Comparison of ENCODE assay signal across 1 cellular context in the genomic region with DNA sequence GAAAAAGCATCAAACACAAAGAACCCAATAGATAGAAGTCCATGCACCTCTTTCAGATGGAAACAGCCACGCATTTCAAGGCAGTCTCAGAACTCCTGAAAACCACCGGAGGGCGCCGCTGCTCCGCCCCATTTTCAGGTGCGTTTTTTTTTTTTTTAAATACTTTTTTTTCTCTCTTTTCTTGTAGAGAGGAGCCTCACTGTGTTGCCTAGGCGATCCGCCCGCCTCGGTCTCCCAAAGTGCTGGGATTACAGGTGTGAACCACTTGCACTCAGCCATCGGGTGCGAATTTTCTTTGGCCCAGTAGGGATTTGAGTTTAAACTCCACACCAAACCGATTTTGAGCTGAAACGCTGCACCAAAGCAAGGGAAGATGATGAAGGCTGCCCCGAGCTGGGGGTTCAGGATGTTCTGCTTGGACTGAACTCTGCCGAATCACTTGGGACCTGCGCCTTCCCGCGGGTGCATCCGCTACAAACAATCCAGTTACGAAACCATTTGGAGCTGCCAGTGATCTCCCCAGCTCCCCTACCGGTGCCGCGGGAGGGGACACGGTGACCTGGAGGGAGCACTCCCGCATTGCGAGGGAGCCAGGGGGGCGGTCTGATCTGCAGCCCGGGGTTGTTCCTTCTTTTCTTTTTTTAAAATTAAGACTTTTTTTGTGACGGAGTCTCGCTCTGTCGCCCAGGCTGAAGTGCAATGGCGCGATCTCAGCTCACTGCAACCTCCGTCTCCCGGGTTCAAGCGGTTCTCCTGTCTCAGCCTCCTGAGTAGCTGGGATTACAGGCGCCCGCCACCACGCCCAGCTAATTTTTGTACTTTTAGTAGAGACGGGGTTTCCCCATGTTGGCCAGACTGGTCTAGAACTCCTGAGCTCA.
TF ChIP-seq lines count a peak whose summit lies in the region.

No MANE protein-coding gene starts in this region.

TF ChIP-seq in HepG2, 621 proteins besides CTCF, POLR2A, EP300 and RAD21 (continued from another document and continues in another):
- TF ChIP-seq, protein P1, sequence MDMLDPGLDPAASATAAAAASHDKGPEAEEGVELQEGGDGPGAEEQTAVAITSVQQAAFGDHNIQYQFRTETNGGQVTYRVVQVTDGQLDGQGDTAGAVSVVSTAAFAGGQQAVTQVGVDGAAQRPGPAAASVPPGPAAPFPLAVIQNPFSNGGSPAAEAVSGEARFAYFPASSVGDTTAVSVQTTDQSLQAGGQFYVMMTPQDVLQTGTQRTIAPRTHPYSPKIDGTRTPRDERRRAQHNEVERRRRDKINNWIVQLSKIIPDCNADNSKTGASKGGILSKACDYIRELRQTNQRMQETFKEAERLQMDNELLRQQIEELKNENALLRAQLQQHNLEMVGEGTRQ (IDR thresholded peaks at IDR 0.05; ENCODE audit: low read depth, low read length), result no peak
- TF ChIP-seq, protein P1 (CRISPR knock-in tag; IDR thresholded peaks at IDR 0.05; ENCODE audit: borderline replicate concordance), result no peak
- no peak for TF ChIP-seq ZFAT (CRISPR knock-in tag; conservative IDR thresholded peaks at IDR 0.05)
- peak; percentile 73; the same call in 1 of the 2 replicates for TF ChIP-seq ZNF460 (CRISPR knock-in tag; IDR thresholded peaks at IDR 0.05; ENCODE audit: borderline replicate concordance)
- TF ChIP-seq, protein P2, sequence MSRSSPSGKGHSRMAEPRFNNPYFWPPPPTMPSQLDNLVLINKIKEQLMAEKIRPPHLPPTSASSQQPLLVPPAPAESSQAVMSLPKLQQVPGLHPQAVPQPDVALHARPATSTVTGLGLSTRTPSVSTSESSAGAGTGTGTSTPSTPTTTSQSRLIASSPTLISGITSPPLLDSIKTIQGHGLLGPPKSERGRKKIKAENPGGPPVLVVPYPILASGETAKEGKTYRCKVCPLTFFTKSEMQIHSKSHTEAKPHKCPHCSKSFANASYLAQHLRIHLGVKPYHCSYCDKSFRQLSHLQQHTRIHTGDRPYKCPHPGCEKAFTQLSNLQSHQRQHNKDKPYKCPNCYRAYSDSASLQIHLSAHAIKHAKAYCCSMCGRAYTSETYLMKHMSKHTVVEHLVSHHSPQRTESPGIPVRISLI (CRISPR knock-in tag; IDR thresholded peaks at IDR 0.05; ENCODE audit: borderline replicate concordance), result peak; percentile 95
- 0 out of 2 replicates have a peak, but pooled peaks have one; percentile 19 for TF ChIP-seq ZNF629 (CRISPR knock-in tag; conservative IDR thresholded peaks at IDR 0.05)
- peak; percentile 37; the same call in 1 of the 2 replicates for TF ChIP-seq ZNF816 (CRISPR knock-in tag; IDR thresholded peaks at IDR 0.05; ENCODE audit: borderline replicate concordance)
- TF ChIP-seq HNF4A (CRISPR knock-in tag; IDR thresholded peaks at IDR 0.05), result peak; percentile 20; the same call in 1 of the 2 replicates
- TF ChIP-seq ZMYM4 (CRISPR knock-in tag; IDR thresholded peaks at IDR 0.05), result peak; percentile 23; the same call in 1 of the 2 replicates
- TF ChIP-seq RFXAP (CRISPR knock-in tag; IDR thresholded peaks at IDR 0.05; ENCODE audit: borderline replicate concordance), result 0 out of 2 replicates have a peak, but pooled peaks have one; percentile 35
- TF ChIP-seq, protein P3, sequence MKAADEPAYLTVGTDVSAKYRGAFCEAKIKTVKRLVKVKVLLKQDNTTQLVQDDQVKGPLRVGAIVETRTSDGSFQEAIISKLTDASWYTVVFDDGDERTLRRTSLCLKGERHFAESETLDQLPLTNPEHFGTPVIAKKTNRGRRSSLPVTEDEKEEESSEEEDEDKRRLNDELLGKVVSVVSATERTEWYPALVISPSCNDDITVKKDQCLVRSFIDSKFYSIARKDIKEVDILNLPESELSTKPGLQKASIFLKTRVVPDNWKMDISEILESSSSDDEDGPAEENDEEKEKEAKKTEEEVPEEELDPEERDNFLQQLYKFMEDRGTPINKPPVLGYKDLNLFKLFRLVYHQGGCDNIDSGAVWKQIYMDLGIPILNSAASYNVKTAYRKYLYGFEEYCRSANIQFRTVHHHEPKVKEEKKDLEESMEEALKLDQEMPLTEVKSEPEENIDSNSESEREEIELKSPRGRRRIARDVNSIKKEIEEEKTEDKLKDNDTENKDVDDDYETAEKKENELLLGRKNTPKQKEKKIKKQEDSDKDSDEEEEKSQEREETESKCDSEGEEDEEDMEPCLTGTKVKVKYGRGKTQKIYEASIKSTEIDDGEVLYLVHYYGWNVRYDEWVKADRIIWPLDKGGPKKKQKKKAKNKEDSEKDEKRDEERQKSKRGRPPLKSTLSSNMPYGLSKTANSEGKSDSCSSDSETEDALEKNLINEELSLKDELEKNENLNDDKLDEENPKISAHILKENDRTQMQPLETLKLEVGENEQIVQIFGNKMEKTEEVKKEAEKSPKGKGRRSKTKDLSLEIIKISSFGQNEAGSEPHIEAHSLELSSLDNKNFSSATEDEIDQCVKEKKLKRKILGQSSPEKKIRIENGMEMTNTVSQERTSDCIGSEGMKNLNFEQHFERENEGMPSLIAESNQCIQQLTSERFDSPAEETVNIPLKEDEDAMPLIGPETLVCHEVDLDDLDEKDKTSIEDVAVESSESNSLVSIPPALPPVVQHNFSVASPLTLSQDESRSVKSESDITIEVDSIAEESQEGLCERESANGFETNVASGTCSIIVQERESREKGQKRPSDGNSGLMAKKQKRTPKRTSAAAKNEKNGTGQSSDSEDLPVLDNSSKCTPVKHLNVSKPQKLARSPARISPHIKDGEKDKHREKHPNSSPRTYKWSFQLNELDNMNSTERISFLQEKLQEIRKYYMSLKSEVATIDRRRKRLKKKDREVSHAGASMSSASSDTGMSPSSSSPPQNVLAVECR (CRISPR knock-in tag; IDR thresholded peaks at IDR 0.05; ENCODE audit: borderline replicate concordance), result peak; percentile 44; the same call in 1 of the 2 replicates
- TF ChIP-seq NFKB2 (CRISPR knock-in tag; IDR thresholded peaks at IDR 0.05; ENCODE audit: borderline replicate concordance), result peak; percentile 48; the same call in 1 of the 2 replicates
- TF ChIP-seq KDM3A (CRISPR knock-in tag; IDR thresholded peaks at IDR 0.05; ENCODE audit: low read depth), result no peak
- no peak for TF ChIP-seq KLF11 (CRISPR knock-in tag; IDR thresholded peaks at IDR 0.05)
- TF ChIP-seq ZNF33B (CRISPR knock-in tag; IDR thresholded peaks at IDR 0.05), result 0 out of 2 replicates have a peak, but pooled peaks have one; percentile 36
- TF ChIP-seq ZNF263 (CRISPR knock-in tag; IDR thresholded peaks at IDR 0.05), result peak; percentile 100
- peak; percentile 10; the same call in 1 of the 2 replicates for TF ChIP-seq ZNF121 (CRISPR knock-in tag; IDR thresholded peaks at IDR 0.05)
- peak; percentile 35 for TF ChIP-seq ZNF883 (CRISPR knock-in tag; IDR thresholded peaks at IDR 0.05; ENCODE audit: not compliant biosample characterization)
- TF ChIP-seq, protein P4, sequence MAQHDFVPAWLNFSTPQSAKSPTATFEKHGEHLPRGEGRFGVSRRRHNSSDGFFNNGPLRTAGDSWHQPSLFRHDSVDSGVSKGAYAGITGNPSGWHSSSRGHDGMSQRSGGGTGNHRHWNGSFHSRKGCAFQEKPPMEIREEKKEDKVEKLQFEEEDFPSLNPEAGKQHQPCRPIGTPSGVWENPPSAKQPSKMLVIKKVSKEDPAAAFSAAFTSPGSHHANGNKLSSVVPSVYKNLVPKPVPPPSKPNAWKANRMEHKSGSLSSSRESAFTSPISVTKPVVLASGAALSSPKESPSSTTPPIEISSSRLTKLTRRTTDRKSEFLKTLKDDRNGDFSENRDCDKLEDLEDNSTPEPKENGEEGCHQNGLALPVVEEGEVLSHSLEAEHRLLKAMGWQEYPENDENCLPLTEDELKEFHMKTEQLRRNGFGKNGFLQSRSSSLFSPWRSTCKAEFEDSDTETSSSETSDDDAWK (CRISPR knock-in tag; IDR thresholded peaks at IDR 0.05), result no peak
- TF ChIP-seq, protein P5, sequence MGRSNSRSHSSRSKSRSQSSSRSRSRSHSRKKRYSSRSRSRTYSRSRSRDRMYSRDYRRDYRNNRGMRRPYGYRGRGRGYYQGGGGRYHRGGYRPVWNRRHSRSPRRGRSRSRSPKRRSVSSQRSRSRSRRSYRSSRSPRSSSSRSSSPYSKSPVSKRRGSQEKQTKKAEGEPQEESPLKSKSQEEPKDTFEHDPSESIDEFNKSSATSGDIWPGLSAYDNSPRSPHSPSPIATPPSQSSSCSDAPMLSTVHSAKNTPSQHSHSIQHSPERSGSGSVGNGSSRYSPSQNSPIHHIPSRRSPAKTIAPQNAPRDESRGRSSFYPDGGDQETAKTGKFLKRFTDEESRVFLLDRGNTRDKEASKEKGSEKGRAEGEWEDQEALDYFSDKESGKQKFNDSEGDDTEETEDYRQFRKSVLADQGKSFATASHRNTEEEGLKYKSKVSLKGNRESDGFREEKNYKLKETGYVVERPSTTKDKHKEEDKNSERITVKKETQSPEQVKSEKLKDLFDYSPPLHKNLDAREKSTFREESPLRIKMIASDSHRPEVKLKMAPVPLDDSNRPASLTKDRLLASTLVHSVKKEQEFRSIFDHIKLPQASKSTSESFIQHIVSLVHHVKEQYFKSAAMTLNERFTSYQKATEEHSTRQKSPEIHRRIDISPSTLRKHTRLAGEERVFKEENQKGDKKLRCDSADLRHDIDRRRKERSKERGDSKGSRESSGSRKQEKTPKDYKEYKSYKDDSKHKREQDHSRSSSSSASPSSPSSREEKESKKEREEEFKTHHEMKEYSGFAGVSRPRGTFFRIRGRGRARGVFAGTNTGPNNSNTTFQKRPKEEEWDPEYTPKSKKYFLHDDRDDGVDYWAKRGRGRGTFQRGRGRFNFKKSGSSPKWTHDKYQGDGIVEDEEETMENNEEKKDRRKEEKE (IDR thresholded peaks at IDR 0.05), result no peak
- TF ChIP-seq ISL2 (CRISPR knock-in tag; IDR thresholded peaks at IDR 0.05), result no peak; the same call in 1 of the 2 replicates
- TF ChIP-seq ZNF331 (CRISPR knock-in tag; IDR thresholded peaks at IDR 0.05), result 0 out of 2 replicates have a peak, but pooled peaks have one; percentile 10
- TF ChIP-seq, protein P6, sequence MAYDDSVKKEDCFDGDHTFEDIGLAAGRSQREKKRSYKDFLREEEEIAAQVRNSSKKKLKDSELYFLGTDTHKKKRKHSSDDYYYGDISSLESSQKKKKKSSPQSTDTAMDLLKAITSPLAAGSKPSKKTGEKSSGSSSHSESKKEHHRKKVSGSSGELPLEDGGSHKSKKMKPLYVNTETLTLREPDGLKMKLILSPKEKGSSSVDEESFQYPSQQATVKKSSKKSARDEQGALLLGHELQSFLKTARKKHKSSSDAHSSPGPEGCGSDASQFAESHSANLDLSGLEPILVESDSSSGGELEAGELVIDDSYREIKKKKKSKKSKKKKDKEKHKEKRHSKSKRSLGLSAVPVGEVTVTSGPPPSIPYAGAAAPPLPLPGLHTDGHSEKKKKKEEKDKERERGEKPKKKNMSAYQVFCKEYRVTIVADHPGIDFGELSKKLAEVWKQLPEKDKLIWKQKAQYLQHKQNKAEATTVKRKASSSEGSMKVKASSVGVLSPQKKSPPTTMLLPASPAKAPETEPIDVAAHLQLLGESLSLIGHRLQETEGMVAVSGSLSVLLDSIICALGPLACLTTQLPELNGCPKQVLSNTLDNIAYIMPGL (CRISPR knock-in tag; IDR thresholded peaks at IDR 0.05; ENCODE audit: borderline replicate concordance in 1 of 2, low read depth in 1 of 2), result peak; percentile 26 to 58; a peak in 3 of 4 replicates
- TF ChIP-seq, protein P7, sequence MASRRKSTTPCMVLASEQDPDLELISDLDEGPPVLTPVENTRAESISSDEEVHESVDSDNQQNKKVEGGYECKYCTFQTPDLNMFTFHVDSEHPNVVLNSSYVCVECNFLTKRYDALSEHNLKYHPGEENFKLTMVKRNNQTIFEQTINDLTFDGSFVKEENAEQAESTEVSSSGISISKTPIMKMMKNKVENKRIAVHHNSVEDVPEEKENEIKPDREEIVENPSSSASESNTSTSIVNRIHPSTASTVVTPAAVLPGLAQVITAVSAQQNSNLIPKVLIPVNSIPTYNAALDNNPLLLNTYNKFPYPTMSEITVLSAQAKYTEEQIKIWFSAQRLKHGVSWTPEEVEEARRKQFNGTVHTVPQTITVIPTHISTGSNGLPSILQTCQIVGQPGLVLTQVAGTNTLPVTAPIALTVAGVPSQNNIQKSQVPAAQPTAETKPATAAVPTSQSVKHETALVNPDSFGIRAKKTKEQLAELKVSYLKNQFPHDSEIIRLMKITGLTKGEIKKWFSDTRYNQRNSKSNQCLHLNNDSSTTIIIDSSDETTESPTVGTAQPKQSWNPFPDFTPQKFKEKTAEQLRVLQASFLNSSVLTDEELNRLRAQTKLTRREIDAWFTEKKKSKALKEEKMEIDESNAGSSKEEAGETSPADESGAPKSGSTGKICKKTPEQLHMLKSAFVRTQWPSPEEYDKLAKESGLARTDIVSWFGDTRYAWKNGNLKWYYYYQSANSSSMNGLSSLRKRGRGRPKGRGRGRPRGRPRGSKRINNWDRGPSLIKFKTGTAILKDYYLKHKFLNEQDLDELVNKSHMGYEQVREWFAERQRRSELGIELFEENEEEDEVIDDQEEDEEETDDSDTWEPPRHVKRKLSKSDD (CRISPR knock-in tag; IDR thresholded peaks at IDR 0.05; ENCODE audit: low read depth), result no peak
- peak; percentile 54 for TF ChIP-seq ZNF547 (CRISPR knock-in tag; IDR thresholded peaks at IDR 0.05)
- TF ChIP-seq ZNF577 (CRISPR knock-in tag; IDR thresholded peaks at IDR 0.05; ENCODE audit: borderline replicate concordance, low read depth), result no peak
- TF ChIP-seq ZNF44 (CRISPR knock-in tag; IDR thresholded peaks at IDR 0.05), result 0 out of 2 replicates have a peak, but pooled peaks have one; percentile 83
- no peak; the same call in 1 of the 2 replicates for TF ChIP-seq HOXA3 (CRISPR knock-in tag; IDR thresholded peaks at IDR 0.05)
- no peak for TF ChIP-seq ZNF709 (CRISPR knock-in tag; IDR thresholded peaks at IDR 0.05)
- TF ChIP-seq ZSCAN30 (CRISPR knock-in tag; IDR thresholded peaks at IDR 0.05), result no peak
- TF ChIP-seq, protein P8, sequence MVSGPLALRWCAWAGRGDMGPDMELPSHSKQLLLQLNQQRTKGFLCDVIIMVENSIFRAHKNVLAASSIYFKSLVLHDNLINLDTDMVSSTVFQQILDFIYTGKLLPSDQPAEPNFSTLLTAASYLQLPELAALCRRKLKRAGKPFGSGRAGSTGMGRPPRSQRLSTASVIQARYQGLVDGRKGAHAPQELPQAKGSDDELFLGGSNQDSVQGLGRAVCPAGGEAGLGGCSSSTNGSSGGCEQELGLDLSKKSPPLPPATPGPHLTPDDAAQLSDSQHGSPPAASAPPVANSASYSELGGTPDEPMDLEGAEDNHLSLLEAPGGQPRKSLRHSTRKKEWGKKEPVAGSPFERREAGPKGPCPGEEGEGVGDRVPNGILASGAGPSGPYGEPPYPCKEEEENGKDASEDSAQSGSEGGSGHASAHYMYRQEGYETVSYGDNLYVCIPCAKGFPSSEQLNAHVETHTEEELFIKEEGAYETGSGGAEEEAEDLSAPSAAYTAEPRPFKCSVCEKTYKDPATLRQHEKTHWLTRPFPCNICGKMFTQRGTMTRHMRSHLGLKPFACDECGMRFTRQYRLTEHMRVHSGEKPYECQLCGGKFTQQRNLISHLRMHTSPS (CRISPR knock-in tag; IDR thresholded peaks at IDR 0.05; ENCODE audit: low read depth), result no peak
- TF ChIP-seq ZNF264 (CRISPR knock-in tag; IDR thresholded peaks at IDR 0.05), result 0 out of 2 replicates have a peak, but pooled peaks have one; percentile 19
- TF ChIP-seq KLF6 (CRISPR knock-in tag; IDR thresholded peaks at IDR 0.05), result 0 out of 2 replicates have a peak, but pooled peaks have one; percentile 27
- no peak for TF ChIP-seq TAF15 (IDR thresholded peaks at IDR 0.05; ENCODE audit: low read depth, low read length, poor library complexity, severe bottlenecking)
- 0 out of 2 replicates have a peak, but pooled peaks have one; percentile 19 for TF ChIP-seq ATF7-NPFF (CRISPR knock-in tag; IDR thresholded peaks at IDR 0.05; ENCODE audit: low read depth)
- TF ChIP-seq ZNF510 (CRISPR knock-in tag; IDR thresholded peaks at IDR 0.05; ENCODE audit: low read depth), result no peak
- TF ChIP-seq IRF2 (CRISPR knock-in tag; IDR thresholded peaks at IDR 0.05), result peak; percentile 24; the same call in 1 of the 2 replicates
